9 cellular contexts compared by ENCODE assay signal in the genomic region with DNA sequence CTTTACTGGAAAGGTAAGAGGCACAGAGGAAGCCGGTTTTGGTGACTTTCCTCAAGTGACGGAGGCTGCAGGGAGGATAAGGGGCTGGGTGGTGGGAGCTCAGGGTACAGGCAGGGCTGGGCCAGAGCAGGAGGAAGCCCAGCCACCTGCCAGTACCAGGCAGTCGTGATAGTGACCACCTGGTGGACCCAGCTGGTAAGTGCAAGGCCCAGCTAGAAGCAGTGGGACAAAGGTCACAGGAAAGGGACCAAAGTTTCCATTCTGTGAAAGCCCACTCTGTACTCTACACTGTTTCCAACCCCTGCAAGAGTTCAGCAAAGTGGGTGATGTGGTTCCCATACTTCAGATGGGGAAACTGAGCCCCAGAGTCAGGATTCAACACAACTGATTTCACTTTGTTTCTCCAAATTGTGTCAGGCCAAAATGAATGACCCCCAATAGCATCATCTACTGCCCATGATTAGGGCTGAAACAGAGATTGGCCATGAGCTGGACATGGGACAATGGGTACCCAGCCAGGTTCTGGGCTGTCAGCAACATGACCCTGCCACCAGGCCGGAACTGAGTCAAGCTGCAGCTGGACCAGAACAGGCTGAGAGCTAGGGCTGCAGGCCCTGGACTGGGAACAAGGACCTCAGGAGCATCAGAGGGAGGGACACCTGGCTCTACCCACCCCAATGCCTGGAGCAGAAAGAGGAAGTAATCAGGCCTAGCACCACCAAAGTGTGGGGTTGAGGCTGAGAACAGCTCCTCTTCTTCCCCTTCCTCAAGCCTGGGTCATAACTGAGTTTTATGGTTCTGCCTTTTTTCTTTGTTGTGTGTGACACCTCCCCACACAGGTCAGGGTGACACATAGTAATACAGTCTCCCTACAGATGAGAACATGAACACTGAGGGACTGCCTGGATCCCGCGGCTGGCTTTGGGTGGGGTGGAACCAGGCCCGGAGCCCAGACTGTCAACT. TPM values are rescaled to one million over a fixed set of nuclear protein-coding genes. Genes with fewer than 3 reads are reported as not detected.
DNase-seq lines count a peak whose midpoint lies in the region; ATAC-seq and TF ChIP-seq lines count a peak whose summit lies in the region.
"Had no signal": no experiment of that assay in that cellular context is flagged by ENCODE, and none has a peak within 500 bp of the region (broad histone marks: within the 10 kb centered on the region; RNA-seq: fewer than 3 reads in every experiment).

No MANE protein-coding gene starts in this region.

- DNase-seq in GM12865 (ENCODE audit: low read depth) = peak; percentile 43
- peak; percentile 8 for DNase-seq in Panc1 (ENCODE audit: low read depth, low spot score)
- no peak for DNase-seq in effector memory CD8-positive, alpha-beta T cell
- DNase-seq in nephron progenitor cell = peak; percentile 29
- no peak for DNase-seq in dorsolateral prefrontal cortex
- no peak for DNase-seq in NCI-H2107 (lab: John Stamatoyannopoulos, UW)

- POLR2A ChIA-PET in Panc1 (lab: Charles Lee) = no interaction called here

- no peaks in the 10 kb centered on the region for H3K27me3 ChIP-seq in Panc1 (ENCODE audit: control insufficient read depth, insufficient read depth, low read length)
- H3K27me3 ChIP-seq in dorsolateral prefrontal cortex = no peaks in the 10 kb centered on the region

- H3K4me3 Mint-ChIP-seq in effector memory CD8-positive, alpha-beta T cell = no peak overlapping the region
- no peak overlapping the region for H3K4me3 Mint-ChIP-seq in nephron progenitor cell
- H3K4me3 Mint-ChIP-seq: activated naive CD4-positive, alpha-beta T cell treated with anti-CD3 and anti-CD28 coated beads, Interleukin-2, amount 50 U/mL, for 24 hours had no signal

- H3K27ac ChIP-seq in 22Rv1 (no peak overlapping the region), Panc1 (ENCODE audit: low read length) (no peak overlapping the region), dorsolateral prefrontal cortex (no peak overlapping the region)

- H3K27ac Mint-ChIP-seq in effector memory CD8-positive, alpha-beta T cell = no peak overlapping the region
- peak overlapping the region; percentile 31 for H3K27ac Mint-ChIP-seq in nephron progenitor cell

- intact Hi-C loops in Panc1 (cut with micrococcal nuclease; ENCODE audit: unreplicated experiment) (no loop called here), dorsolateral prefrontal cortex (cut with DNase I) (no loop called here)

- peak; percentile 64 for TF ChIP-seq CTCF in 22Rv1 (IDR thresholded peaks at IDR 0.05)
- peak; percentile 50 for TF ChIP-seq CTCF in GM12865 (IDR thresholded peaks at IDR 0.05; ENCODE audit: insufficient read depth, low read depth, low read length, missing control alignments)
- no peak for TF ChIP-seq CTCF in Panc1 (IDR thresholded peaks at IDR 0.05)
- TF ChIP-seq CTCF in nephron progenitor cell (IDR thresholded peaks at IDR 0.05) = peak; percentile 53
- TF ChIP-seq CTCF in dorsolateral prefrontal cortex (IDR thresholded peaks at IDR 0.05 in 54 of 56, conservative IDR thresholded peaks at IDR 0.05 in 2 of 56; ENCODE audit: low read depth in 1 of 56, partially characterized antibody in 56 of 56) = peak in 9 of 56 donors; percentile 9 to 30 (median 22)

- H3K4me1 Mint-ChIP-seq in effector memory CD8-positive, alpha-beta T cell (ENCODE audit: low read depth in 2 of 2) = peaks cover 0 to 1% of the 10 kb centered on the region in 2 donors
- H3K4me1 Mint-ChIP-seq in nephron progenitor cell = peaks cover 76% of the 10 kb centered on the region
- H3K4me1 Mint-ChIP-seq: activated naive CD4-positive, alpha-beta T cell treated with anti-CD3 and anti-CD28 coated beads, Interleukin-2, amount 50 U/mL, for 24 hours had no signal

- no peaks in the 10 kb centered on the region for H3K9me3 ChIP-seq in Panc1 (ENCODE audit: control insufficient read depth, insufficient read depth, low read depth, low read length)

- CTCF ChIA-PET in Panc1 (lab: Charles Lee) = interaction anchor here (0.6 to 1.0 kb wide), 4 partner anchors 17 to 151 kb away, joined by 3 to 4 read pairs (median 3); no protein-coding TSS in a partner anchor

- H3K27me3 Mint-ChIP-seq in effector memory CD8-positive, alpha-beta T cell = peaks cover 7 to 15% of the 10 kb centered on the region in 2 donors
- peaks cover 8% of the 10 kb centered on the region for H3K27me3 Mint-ChIP-seq in nephron progenitor cell (ENCODE audit: low read depth, poor library complexity)
- H3K27me3 Mint-ChIP-seq: activated naive CD4-positive, alpha-beta T cell treated with anti-CD3 and anti-CD28 coated beads, Interleukin-2, amount 50 U/mL, for 24 hours had no signal

- no TSS peak for BruUV-seq in Panc1 (replicated peaks; lab: Mats Ljungman, UMichigan)

- H3K4me1 ChIP-seq in Panc1 (ENCODE audit: control insufficient read depth, insufficient read depth, low read length) = no peaks in the 10 kb centered on the region

- H3K36me3 Mint-ChIP-seq in effector memory CD8-positive, alpha-beta T cell (ENCODE audit: insufficient read depth) = no peaks in the 10 kb centered on the region
- H3K36me3 Mint-ChIP-seq in nephron progenitor cell (ENCODE audit: low read depth) = no peaks in the 10 kb centered on the region
- H3K36me3 Mint-ChIP-seq: activated naive CD4-positive, alpha-beta T cell treated with anti-CD3 and anti-CD28 coated beads, Interleukin-2, amount 50 U/mL, for 24 hours had no signal

- ATAC-seq in Panc1 (peak; percentile 72), GM21367 (IDR thresholded peaks at IDR 0.05; ENCODE audit: unreplicated experiment) (no peak)
- peak; percentile 33 for ATAC-seq in effector memory CD8-positive, alpha-beta T cell (replicated peaks)

- in situ Hi-C loops in Panc1 (cut with HindIII; ENCODE audit: low pct_unique_long_range_greater_than_20kb, low sequenced_read_pairs) = no loop called here

- no peaks in the 10 kb centered on the region for H3K36me3 ChIP-seq in Panc1 (ENCODE audit: control insufficient read depth, insufficient read depth, low read length)

- no peaks in the 10 kb centered on the region for H3K9me3 Mint-ChIP-seq in effector memory CD8-positive, alpha-beta T cell
- H3K9me3 Mint-ChIP-seq in nephron progenitor cell = no peaks in the 10 kb centered on the region
- H3K9me3 Mint-ChIP-seq: activated naive CD4-positive, alpha-beta T cell treated with anti-CD3 and anti-CD28 coated beads, Interleukin-2, amount 50 U/mL, for 24 hours had no signal

- H3K4me3 ChIP-seq in GM12865 (ENCODE audit: low read depth, low read length) (no peak overlapping the region), Panc1 (ENCODE audit: low read depth in 2 of 2, low read length in 2 of 2) (no peak overlapping the region), dorsolateral prefrontal cortex (no peak overlapping the region)

RNA-seq across cellular contexts. Expression of a gene that starts 50.2 kb away (rescaled TPM):
- 0.05 TPM for total RNA-seq in Panc1 (2021; ENCODE audit: unreplicated experiment)
- 0.04 TPM for polyA plus RNA-seq in Panc1 (2012; ENCODE audit: insufficient read length)
- 10 to 100 TPM; 14.9 to 97.0 (median 32.4) TPM for total RNA-seq in dorsolateral prefrontal cortex

Comparison
In these comparisons a context has a peak if more than half of its experiments do, and no peak if none do; other contexts are left out.
1. DNase-seq: peak in GM12865 (single experiment), Panc1 (single experiment) and nephron progenitor cell (single experiment); none in effector memory CD8-positive, alpha-beta T cell (0 of 3), dorsolateral prefrontal cortex (0 of 10) and NCI-H2107 (single experiment).
2. RNA of a gene that starts 50.2 kb away (total RNA-seq): 14.9 to 97.0 TPM in dorsolateral prefrontal cortex; 0.05 TPM in Panc1 (single experiment); every median in the first group is over 10 times any median in the second.